Comparison of ENCODE assay signal across 1 cellular context in the genomic region with DNA sequence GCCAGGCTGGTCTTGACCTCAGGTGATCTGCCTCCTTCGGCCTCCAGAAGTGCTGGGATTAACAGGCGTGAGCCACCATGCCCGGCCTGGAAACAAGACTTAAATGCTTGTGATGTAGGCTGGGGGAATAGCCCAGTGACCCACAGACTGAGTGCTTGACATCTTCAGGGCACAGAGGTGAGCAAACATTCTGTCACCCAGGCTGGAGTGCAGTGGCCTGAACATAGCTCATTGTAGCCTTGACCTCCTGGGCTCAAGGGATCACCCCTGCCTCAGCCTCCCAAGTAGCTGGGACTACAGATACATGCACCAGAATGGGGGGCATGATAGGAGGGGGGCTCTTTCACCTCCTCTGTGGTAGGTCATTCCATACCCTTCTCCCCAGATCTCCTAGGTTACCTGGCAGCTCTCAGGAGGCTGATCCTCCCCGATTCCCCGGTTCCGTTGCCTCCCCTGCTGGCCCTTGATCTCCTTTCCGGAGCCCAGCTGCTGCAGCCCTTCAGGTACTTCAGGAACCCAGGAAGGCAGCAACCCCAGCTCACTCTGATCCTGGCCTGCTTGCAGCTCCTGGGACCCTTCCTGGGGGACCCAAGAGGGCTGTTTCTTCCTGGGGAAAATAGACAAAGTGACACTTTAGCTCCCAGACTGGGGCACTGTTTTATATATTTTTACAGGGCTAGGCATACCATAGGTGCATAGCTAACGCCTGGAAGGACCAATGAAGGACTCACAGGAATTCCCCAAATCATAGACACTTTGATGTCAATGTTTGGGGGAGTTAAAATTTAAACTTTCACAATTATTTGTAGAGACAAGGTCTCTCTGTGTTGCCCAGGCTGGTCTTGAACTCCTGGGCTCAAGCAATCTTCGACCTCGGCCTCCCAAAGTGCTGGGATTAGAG.
TF ChIP-seq lines count a peak whose summit lies in the region.

No MANE protein-coding gene starts in this region.

TF ChIP-seq in H1, 55 proteins besides CTCF, POLR2A, EP300 and RAD21:
- no peak for TF ChIP-seq HDAC2 (IDR thresholded peaks at IDR 0.05; ENCODE audit: borderline replicate concordance in 1 of 2, low read depth in 2 of 2, low read length in 2 of 2)
- no peak for TF ChIP-seq SIX5 (IDR thresholded peaks at IDR 0.05; ENCODE audit: low read depth, low read length)
- no peak for TF ChIP-seq CTBP2 (IDR thresholded peaks at IDR 0.05; ENCODE audit: borderline replicate concordance, insufficient read depth, insufficient read length, low read length)
- no peak for TF ChIP-seq GTF2F1 (IDR thresholded peaks at IDR 0.05; ENCODE audit: borderline replicate concordance, low read depth, low read length)
- TF ChIP-seq SRF (IDR thresholded peaks at IDR 0.05; ENCODE audit: low read depth, low read length), result no peak
- TF ChIP-seq ZNF274 (IDR thresholded peaks at IDR 0.05; ENCODE audit: borderline replicate concordance, extremely low read depth, low read length), result no peak
- TF ChIP-seq KDM4A (IDR thresholded peaks at IDR 0.05; ENCODE audit: low read depth, low read length, severe bottlenecking), result no peak
- TF ChIP-seq TAF1 (IDR thresholded peaks at IDR 0.05; ENCODE audit: low read depth, low read length), result no peak
- no peak for TF ChIP-seq RBBP5 (IDR thresholded peaks at IDR 0.05; ENCODE audit: borderline replicate concordance, low read depth, low read length)
- TF ChIP-seq SAP30 (IDR thresholded peaks at IDR 0.05; ENCODE audit: insufficient read depth, insufficient replicate concordance, low read length), result no peak
- TF ChIP-seq RFX5 (IDR thresholded peaks at IDR 0.05; ENCODE audit: borderline replicate concordance, low read depth, low read length), result no peak
- TF ChIP-seq NANOG (IDR thresholded peaks at IDR 0.05; ENCODE audit: insufficient read depth, low read depth, low read length, poor library complexity, severe bottlenecking), result no peak
- no peak for TF ChIP-seq SIRT6 (IDR thresholded peaks at IDR 0.05; ENCODE audit: low read length)
- TF ChIP-seq BACH1 (IDR thresholded peaks at IDR 0.05; ENCODE audit: low read length), result no peak
- TF ChIP-seq KDM5A (IDR thresholded peaks at IDR 0.05; ENCODE audit: low read length), result no peak
- TF ChIP-seq CBX5 (IDR thresholded peaks at IDR 0.05; ENCODE audit: low read depth, low read length), result no peak
- TF ChIP-seq KDM1A (IDR thresholded peaks at IDR 0.05; ENCODE audit: borderline replicate concordance, low read length), result no peak
- TF ChIP-seq, protein P1, sequence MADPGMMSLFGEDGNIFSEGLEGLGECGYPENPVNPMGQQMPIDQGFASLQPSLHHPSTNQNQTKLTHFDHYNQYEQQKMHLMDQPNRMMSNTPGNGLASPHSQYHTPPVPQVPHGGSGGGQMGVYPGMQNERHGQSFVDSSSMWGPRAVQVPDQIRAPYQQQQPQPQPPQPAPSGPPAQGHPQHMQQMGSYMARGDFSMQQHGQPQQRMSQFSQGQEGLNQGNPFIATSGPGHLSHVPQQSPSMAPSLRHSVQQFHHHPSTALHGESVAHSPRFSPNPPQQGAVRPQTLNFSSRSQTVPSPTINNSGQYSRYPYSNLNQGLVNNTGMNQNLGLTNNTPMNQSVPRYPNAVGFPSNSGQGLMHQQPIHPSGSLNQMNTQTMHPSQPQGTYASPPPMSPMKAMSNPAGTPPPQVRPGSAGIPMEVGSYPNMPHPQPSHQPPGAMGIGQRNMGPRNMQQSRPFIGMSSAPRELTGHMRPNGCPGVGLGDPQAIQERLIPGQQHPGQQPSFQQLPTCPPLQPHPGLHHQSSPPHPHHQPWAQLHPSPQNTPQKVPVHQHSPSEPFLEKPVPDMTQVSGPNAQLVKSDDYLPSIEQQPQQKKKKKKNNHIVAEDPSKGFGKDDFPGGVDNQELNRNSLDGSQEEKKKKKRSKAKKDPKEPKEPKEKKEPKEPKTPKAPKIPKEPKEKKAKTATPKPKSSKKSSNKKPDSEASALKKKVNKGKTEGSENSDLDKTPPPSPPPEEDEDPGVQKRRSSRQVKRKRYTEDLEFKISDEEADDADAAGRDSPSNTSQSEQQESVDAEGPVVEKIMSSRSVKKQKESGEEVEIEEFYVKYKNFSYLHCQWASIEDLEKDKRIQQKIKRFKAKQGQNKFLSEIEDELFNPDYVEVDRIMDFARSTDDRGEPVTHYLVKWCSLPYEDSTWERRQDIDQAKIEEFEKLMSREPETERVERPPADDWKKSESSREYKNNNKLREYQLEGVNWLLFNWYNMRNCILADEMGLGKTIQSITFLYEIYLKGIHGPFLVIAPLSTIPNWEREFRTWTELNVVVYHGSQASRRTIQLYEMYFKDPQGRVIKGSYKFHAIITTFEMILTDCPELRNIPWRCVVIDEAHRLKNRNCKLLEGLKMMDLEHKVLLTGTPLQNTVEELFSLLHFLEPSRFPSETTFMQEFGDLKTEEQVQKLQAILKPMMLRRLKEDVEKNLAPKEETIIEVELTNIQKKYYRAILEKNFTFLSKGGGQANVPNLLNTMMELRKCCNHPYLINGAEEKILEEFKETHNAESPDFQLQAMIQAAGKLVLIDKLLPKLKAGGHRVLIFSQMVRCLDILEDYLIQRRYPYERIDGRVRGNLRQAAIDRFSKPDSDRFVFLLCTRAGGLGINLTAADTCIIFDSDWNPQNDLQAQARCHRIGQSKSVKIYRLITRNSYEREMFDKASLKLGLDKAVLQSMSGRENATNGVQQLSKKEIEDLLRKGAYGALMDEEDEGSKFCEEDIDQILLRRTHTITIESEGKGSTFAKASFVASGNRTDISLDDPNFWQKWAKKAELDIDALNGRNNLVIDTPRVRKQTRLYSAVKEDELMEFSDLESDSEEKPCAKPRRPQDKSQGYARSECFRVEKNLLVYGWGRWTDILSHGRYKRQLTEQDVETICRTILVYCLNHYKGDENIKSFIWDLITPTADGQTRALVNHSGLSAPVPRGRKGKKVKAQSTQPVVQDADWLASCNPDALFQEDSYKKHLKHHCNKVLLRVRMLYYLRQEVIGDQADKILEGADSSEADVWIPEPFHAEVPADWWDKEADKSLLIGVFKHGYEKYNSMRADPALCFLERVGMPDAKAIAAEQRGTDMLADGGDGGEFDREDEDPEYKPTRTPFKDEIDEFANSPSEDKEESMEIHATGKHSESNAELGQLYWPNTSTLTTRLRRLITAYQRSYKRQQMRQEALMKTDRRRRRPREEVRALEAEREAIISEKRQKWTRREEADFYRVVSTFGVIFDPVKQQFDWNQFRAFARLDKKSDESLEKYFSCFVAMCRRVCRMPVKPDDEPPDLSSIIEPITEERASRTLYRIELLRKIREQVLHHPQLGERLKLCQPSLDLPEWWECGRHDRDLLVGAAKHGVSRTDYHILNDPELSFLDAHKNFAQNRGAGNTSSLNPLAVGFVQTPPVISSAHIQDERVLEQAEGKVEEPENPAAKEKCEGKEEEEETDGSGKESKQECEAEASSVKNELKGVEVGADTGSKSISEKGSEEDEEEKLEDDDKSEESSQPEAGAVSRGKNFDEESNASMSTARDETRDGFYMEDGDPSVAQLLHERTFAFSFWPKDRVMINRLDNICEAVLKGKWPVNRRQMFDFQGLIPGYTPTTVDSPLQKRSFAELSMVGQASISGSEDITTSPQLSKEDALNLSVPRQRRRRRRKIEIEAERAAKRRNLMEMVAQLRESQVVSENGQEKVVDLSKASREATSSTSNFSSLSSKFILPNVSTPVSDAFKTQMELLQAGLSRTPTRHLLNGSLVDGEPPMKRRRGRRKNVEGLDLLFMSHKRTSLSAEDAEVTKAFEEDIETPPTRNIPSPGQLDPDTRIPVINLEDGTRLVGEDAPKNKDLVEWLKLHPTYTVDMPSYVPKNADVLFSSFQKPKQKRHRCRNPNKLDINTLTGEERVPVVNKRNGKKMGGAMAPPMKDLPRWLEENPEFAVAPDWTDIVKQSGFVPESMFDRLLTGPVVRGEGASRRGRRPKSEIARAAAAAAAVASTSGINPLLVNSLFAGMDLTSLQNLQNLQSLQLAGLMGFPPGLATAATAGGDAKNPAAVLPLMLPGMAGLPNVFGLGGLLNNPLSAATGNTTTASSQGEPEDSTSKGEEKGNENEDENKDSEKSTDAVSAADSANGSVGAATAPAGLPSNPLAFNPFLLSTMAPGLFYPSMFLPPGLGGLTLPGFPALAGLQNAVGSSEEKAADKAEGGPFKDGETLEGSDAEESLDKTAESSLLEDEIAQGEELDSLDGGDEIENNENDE (IDR thresholded peaks at IDR 0.05; ENCODE audit: insufficient replicate concordance, low read length), result no peak
- TF ChIP-seq SP2 (IDR thresholded peaks at IDR 0.05; ENCODE audit: low read length), result no peak
- TF ChIP-seq, protein P2, sequence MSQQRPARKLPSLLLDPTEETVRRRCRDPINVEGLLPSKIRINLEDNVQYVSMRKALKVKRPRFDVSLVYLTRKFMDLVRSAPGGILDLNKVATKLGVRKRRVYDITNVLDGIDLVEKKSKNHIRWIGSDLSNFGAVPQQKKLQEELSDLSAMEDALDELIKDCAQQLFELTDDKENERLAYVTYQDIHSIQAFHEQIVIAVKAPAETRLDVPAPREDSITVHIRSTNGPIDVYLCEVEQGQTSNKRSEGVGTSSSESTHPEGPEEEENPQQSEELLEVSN (IDR thresholded peaks at IDR 0.05), result no peak
